38 cellular contexts compared by ENCODE assay signal in genomic region chr10:123194056-123194455, GRCh38. TPM values are rescaled to one million over a fixed set of nuclear protein-coding genes. Genes with fewer than 3 reads are reported as not detected.
"Had no signal": no experiment of that assay in that cellular context is flagged by ENCODE, and none has a peak within 500 bp of the region (broad histone marks: within the 10 kb centered on the region; RNA-seq: fewer than 3 reads in every experiment).

No MANE protein-coding gene starts in this region.

- DNase-seq: activated B cell treated with CpG ODN at 0.5 μM for 24 hours; activated CD4-positive, alpha-beta memory T cell treated with anti-CD3 and anti-CD28 coated beads for 36 hours; activated CD4-positive, alpha-beta T cell treated with anti-CD3 and anti-CD28 coated beads for 4 hours; activated CD4-positive, alpha-beta T cell treated with anti-CD3 and anti-CD28 coated beads, Interleukin-2, amount 10 ng/mL, durations not matched to agents 24 days and 14 days; activated CD4-positive, alpha-beta T cell treated with anti-CD3 and anti-CD28 coated beads, Interleukin-2, amount 50 U/mL, for 1 hour; activated CD4-positive, alpha-beta T cell treated with anti-CD3 and anti-CD28 coated beads, Interleukin-2, amount 50 U/mL, for 4 hours; activated CD4-positive, CD25-positive, alpha-beta regulatory T cell treated with anti-CD3 and anti-CD28 coated beads, Interleukin-2, amount 50 U/mL, for 72 hours; activated CD8-positive, alpha-beta memory T cell treated with anti-CD3 and anti-CD28 coated beads, Interleukin-2, amount 50 U/mL, for 4 hours; activated CD8-positive, alpha-beta T cell treated with anti-CD3 and anti-CD28 coated beads for 36 hours; activated effector memory CD4-positive, alpha-beta T cell treated with anti-CD3 and anti-CD28 coated beads, Interleukin-2, amount 50 U/mL, for 16 hours; activated gamma-delta T cell treated with Interleukin-2 at 50 U/mL for 16 hours; activated naive CD4-positive, alpha-beta T cell; activated naive CD4-positive, alpha-beta T cell treated with anti-CD3 and anti-CD28 coated beads for 36 hours; activated naive CD4-positive, alpha-beta T cell treated with anti-CD3 and anti-CD28 coated beads, Interleukin-2, amount 50 U/mL, for 16 hours; activated naive CD8-positive, alpha-beta T cell treated with anti-CD3 and anti-CD28 coated beads for 36 hours; activated T-cell treated with anti-CD3 and anti-CD28 coated beads for 4 hours; activated T-cell treated with anti-CD3 and anti-CD28 coated beads, Interleukin-2, amount 50 U/mL, for 1 hour; activated T-cell treated with anti-CD3 and anti-CD28 coated beads, Interleukin-2, amount 50 U/mL, for 4 hours; activated T-cell treated with anti-CD3 and anti-CD28 coated beads, Interleukin-2, amount 50 U/mL, for 72 hours; adrenal gland; amniotic stem cell; aorta; body of pancreas; brain microvascular endothelial cell; central memory CD4-positive, alpha-beta T cell; T-cell; T-helper 17 cell; T-helper 9 cell had no signal

- H3K27me3 Mint-ChIP-seq: activated B cell treated with CpG ODN at 0.5 μM for 24 hours; activated CD4-positive, alpha-beta memory T cell treated with anti-CD3 and anti-CD28 coated beads for 36 hours; activated CD4-positive, alpha-beta T cell treated with anti-CD3 and anti-CD28 coated beads, Interleukin-2, amount 10 ng/mL, durations not matched to agents 24 days and 14 days; activated CD8-positive, alpha-beta T cell treated with anti-CD3 and anti-CD28 coated beads for 36 hours; activated naive CD8-positive, alpha-beta T cell treated with anti-CD3 and anti-CD28 coated beads for 36 hours; activated T-helper 17 cell treated with anti-CD3 and anti-CD28 coated beads, Interleukin-2, amount 50 U/mL, for 72 hours; T-cell; T-helper 17 cell had no signal

- H3K27ac Mint-ChIP-seq: activated B cell treated with CpG ODN at 0.5 μM for 24 hours; activated CD4-positive, alpha-beta memory T cell treated with anti-CD3 and anti-CD28 coated beads for 36 hours; activated CD4-positive, alpha-beta T cell treated with anti-CD3 and anti-CD28 coated beads, Interleukin-2, amount 10 ng/mL, durations not matched to agents 24 days and 14 days; activated CD8-positive, alpha-beta T cell treated with anti-CD3 and anti-CD28 coated beads for 36 hours; activated naive CD4-positive, alpha-beta T cell treated with anti-CD3 and anti-CD28 coated beads for 36 hours; activated naive CD4-positive, alpha-beta T cell treated with anti-CD3 and anti-CD28 coated beads, Interleukin-2, amount 50 U/mL, for 72 hours; activated naive CD8-positive, alpha-beta T cell treated with anti-CD3 and anti-CD28 coated beads for 36 hours; activated T-cell treated with anti-CD3 and anti-CD28 coated beads, Interleukin-2, amount 50 U/mL, for 72 hours; activated T-helper 1 cell treated with anti-CD3 and anti-CD28 coated beads, Interleukin-12 subunit alpha, Interleukin-12 subunit beta, Interleukin-2, Interleukin-4 antibody, amounts not matched to agents 30 ng/mL and 10 ng/mL and 1 ng/mL, durations not matched to agents 14 hours and 24 hours and 36 hours; activated T-helper 17 cell treated with anti-CD3 and anti-CD28 coated beads, Interleukin-2, amount 50 U/mL, for 72 hours; T-cell; T-helper 17 cell had no signal

- H3K27me3 ChIP-seq: adrenal gland, body of pancreas, brain microvascular endothelial cell, breast epithelium had no signal

- H3K27ac ChIP-seq: adrenal gland, body of pancreas, brain microvascular endothelial cell, breast epithelium, VCaP had no signal

- H3K36me3 ChIP-seq: adrenal gland, brain microvascular endothelial cell, breast epithelium had no signal

- H3K9me3 ChIP-seq: adrenal gland, body of pancreas, breast epithelium had no signal

- H3K9me3 Mint-ChIP-seq: activated B cell treated with CpG ODN at 0.5 μM for 24 hours; activated CD4-positive, alpha-beta memory T cell treated with anti-CD3 and anti-CD28 coated beads for 36 hours; activated CD8-positive, alpha-beta T cell treated with anti-CD3 and anti-CD28 coated beads for 36 hours; activated naive CD4-positive, alpha-beta T cell treated with anti-CD3 and anti-CD28 coated beads for 36 hours; activated naive CD8-positive, alpha-beta T cell treated with anti-CD3 and anti-CD28 coated beads for 36 hours; activated T-cell treated with anti-CD3 and anti-CD28 coated beads, Interleukin-2, amount 50 U/mL, for 4 hours; activated T-cell treated with anti-CD3 and anti-CD28 coated beads, Interleukin-2, amount 50 U/mL, for 72 hours; activated T-helper 1 cell treated with anti-CD3 and anti-CD28 coated beads, Interleukin-12 subunit alpha, Interleukin-12 subunit beta, Interleukin-2, Interleukin-4 antibody, amounts not matched to agents 30 ng/mL and 10 ng/mL and 1 ng/mL, durations not matched to agents 14 hours and 24 hours and 36 hours; T-cell had no signal

- H3K4me3 Mint-ChIP-seq: activated B cell treated with CpG ODN at 0.5 μM for 24 hours; activated CD4-positive, alpha-beta memory T cell treated with anti-CD3 and anti-CD28 coated beads for 36 hours; activated CD4-positive, alpha-beta T cell treated with anti-CD3 and anti-CD28 coated beads, Interleukin-2, amount 10 ng/mL, durations not matched to agents 24 days and 14 days; activated CD8-positive, alpha-beta T cell treated with anti-CD3 and anti-CD28 coated beads for 36 hours; activated naive CD4-positive, alpha-beta T cell treated with anti-CD3 and anti-CD28 coated beads for 36 hours; activated naive CD8-positive, alpha-beta T cell treated with anti-CD3 and anti-CD28 coated beads for 36 hours; activated T-cell treated with anti-CD3 and anti-CD28 coated beads, Interleukin-2, amount 50 U/mL, for 4 hours; activated T-cell treated with anti-CD3 and anti-CD28 coated beads, Interleukin-2, amount 50 U/mL, for 72 hours; activated T-helper 1 cell treated with anti-CD3 and anti-CD28 coated beads, Interleukin-12 subunit alpha, Interleukin-12 subunit beta, Interleukin-2, Interleukin-4 antibody, amounts not matched to agents 30 ng/mL and 10 ng/mL and 1 ng/mL, durations not matched to agents 14 hours and 24 hours and 36 hours; activated T-helper 17 cell treated with anti-CD3 and anti-CD28 coated beads, Interleukin-2, amount 50 U/mL, for 72 hours; T-cell; T-helper 17 cell had no signal

- H3K4me3 ChIP-seq: adrenal gland, body of pancreas, breast epithelium had no signal

- H3K4me1 ChIP-seq: adrenal gland, body of pancreas, breast epithelium had no signal

- H3K4me1 Mint-ChIP-seq: activated B cell treated with CpG ODN at 0.5 μM for 24 hours had no signal

RNA-seq across cellular contexts. Expression of gene HMX2, which starts 46.1 kb away (rescaled TPM):
- total RNA-seq: activated CD4-positive, alpha-beta T cell treated with anti-CD3 and anti-CD28 coated beads, Interleukin-2, amount 10 ng/mL, durations not matched to agents 24 days and 14 days; activated CD8-positive, alpha-beta memory T cell treated with anti-CD3 and anti-CD28 coated beads for 36 hours; activated T-helper 1 cell treated with anti-CD3 and anti-CD28 coated beads, Interleukin-12 subunit alpha, Interleukin-12 subunit beta, Interleukin-2, Interleukin-4 antibody, amounts not matched to agents 30 ng/mL and 10 ng/mL and 1 ng/mL, durations not matched to agents 14 hours and 24 hours and 36 hours; adrenal gland; aorta; astrocyte; body of pancreas; breast epithelium; cardiac septum; T-cell; T-helper 1 cell treated with Interleukin-12 subunit alpha and Interleukin-12 subunit beta and Interleukin-4 antibody, amounts not matched to agents 30 ng/mL and 1 ng/mL, for 36 hours; T-helper 17 cell; T-helper 2 cell treated with Interferon-gamma antibody and Interleukin-4, amounts not matched to agents 100 ng/mL and 5 ng/mL, for 36 hours had no signal
- polyA plus RNA-seq: adrenal gland, aorta had no signal

RNA-seq across cellular contexts. Expression of gene HMX3, which starts 58.3 kb away (rescaled TPM):
- total RNA-seq: activated B cell treated with CpG ODN at 0.5 μM for 24 hours; activated CD4-positive, alpha-beta T cell treated with anti-CD3 and anti-CD28 coated beads, Interleukin-2, amount 10 ng/mL, durations not matched to agents 24 days and 14 days; activated T-helper 1 cell treated with anti-CD3 and anti-CD28 coated beads, Interleukin-12 subunit alpha, Interleukin-12 subunit beta, Interleukin-2, Interleukin-4 antibody, amounts not matched to agents 30 ng/mL and 10 ng/mL and 1 ng/mL, durations not matched to agents 14 hours and 24 hours and 36 hours; aorta; astrocyte; body of pancreas; breast epithelium; cardiac septum; T-helper 1 cell treated with Interleukin-12 subunit alpha and Interleukin-12 subunit beta and Interleukin-4 antibody, amounts not matched to agents 30 ng/mL and 1 ng/mL, for 36 hours; T-helper 2 cell treated with Interferon-gamma antibody and Interleukin-4, amounts not matched to agents 100 ng/mL and 5 ng/mL, for 36 hours had no signal
- polyA plus RNA-seq: adrenal gland, aorta had no signal
